Comparison of ENCODE assay signal across 1 cellular context in genomic region chr20:32605167-32605656, GRCh38.
TF ChIP-seq lines count a peak whose summit lies in the region.

No MANE protein-coding gene starts in this region.

TF ChIP-seq in K562, 482 proteins besides CTCF, POLR2A, EP300 and RAD21 (continued from another document):
- TF ChIP-seq ZFP91 (CRISPR knock-in tag; IDR thresholded peaks at IDR 0.05) (no peak), ZFP36 (IDR thresholded peaks at IDR 0.05; ENCODE audit: low read depth, low read length, partially characterized antibody) (peak; percentile 53), FOXP1 (CRISPR knock-in tag; IDR thresholded peaks at IDR 0.05) (no peak), HMGN3 (IDR thresholded peaks at IDR 0.05; ENCODE audit: borderline replicate concordance, extremely low read depth, insufficient read length, low read depth, low read length) (no peak), RBM25 (IDR thresholded peaks at IDR 0.05; ENCODE audit: low read depth, low read length, severe bottlenecking) (peak; percentile 55), BCOR (IDR thresholded peaks at IDR 0.05) (peak; percentile 64; the same call in 1 of the 2 replicates), DIDO1 (tag; IDR thresholded peaks at IDR 0.05; ENCODE audit: low read depth) (no peak), ZNF165 (CRISPR knock-in tag; IDR thresholded peaks at IDR 0.05; ENCODE audit: borderline replicate concordance) (no peak), ZNF347 (CRISPR knock-in tag; IDR thresholded peaks at IDR 0.05; ENCODE audit: low read depth) (no peak), POLR2G (IDR thresholded peaks at IDR 0.05; ENCODE audit: low read depth, low read length) (0 out of 2 replicates have a peak, but pooled peaks have one; percentile 18), SMC3 (conservative IDR thresholded peaks at IDR 0.05; ENCODE audit: insufficient read depth, low read depth, low read length) (no peak)
